In the genomic region with DNA sequence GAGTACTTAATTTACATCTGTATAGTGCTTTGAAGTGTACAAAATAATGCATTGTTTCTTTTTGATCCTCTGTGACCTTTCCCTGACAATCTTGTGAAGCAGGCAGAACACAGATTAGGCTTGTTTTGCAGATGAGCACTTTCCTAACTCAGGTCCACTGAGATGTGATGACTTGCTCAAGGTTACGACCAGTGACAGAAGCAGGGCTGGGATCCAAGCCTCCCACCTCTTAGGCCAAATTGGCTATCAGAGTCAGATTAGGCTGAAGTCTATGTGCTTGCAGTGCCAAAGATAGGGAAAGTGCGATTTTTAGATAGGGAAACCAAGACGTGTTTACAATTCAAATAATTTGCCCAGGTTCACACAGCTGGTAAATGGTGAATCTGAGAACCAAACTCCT, we compare ENCODE assay signal across 32 cellular contexts.
"Had no signal": no experiment of that assay in that cellular context is flagged by ENCODE, and none has a peak within 500 bp of the region (broad histone marks: within the 10 kb centered on the region; RNA-seq: fewer than 3 reads in every experiment).

No MANE protein-coding gene starts in this region.

- H3K4me3 Mint-ChIP-seq: activated CD4-positive, alpha-beta memory T cell treated with anti-CD3 and anti-CD28 coated beads for 36 hours; activated CD4-positive, alpha-beta T cell treated with anti-CD3 and anti-CD28 coated beads for 36 hours; activated CD4-positive, alpha-beta T cell treated with anti-CD3 and anti-CD28 coated beads, Interleukin-2, amount 10 ng/mL, durations not matched to agents 24 days and 14 days; activated CD8-positive, alpha-beta memory T cell treated with anti-CD3 and anti-CD28 coated beads, Interleukin-2, amount 10 ng/mL, durations not matched to agents 7 days and 5 days; activated CD8-positive, alpha-beta T cell treated with anti-CD3 and anti-CD28 coated beads, Interleukin-2, amount 10 ng/mL, durations not matched to agents 7 days and 5 days; activated naive CD4-positive, alpha-beta T cell treated with anti-CD3 and anti-CD28 coated beads for 36 hours; activated naive CD4-positive, alpha-beta T cell treated with anti-CD3 and anti-CD28 coated beads, Interleukin-2, amount 50 U/mL, for 24 hours; activated naive CD8-positive, alpha-beta T cell treated with anti-CD3 and anti-CD28 coated beads for 36 hours; activated naive CD8-positive, alpha-beta T cell treated with anti-CD3 and anti-CD28 coated beads, Interleukin-2, amount 50 U/mL, for 24 hours; activated T-helper 1 cell treated with anti-CD3 and anti-CD28 coated beads, Interleukin-12 subunit alpha, Interleukin-12 subunit beta, Interleukin-2, Interleukin-4 antibody, amounts not matched to agents 30 ng/mL and 10 ng/mL and 1 ng/mL, durations not matched to agents 14 hours and 24 hours and 36 hours; central memory CD8-positive, alpha-beta T cell; dendritic cell treated with granulocyte-macrophage colony-stimulating factor and Interleukin-4, amounts not matched to agents 40 ng/mL and 50 ng/mL, for 4 days; endodermal cell had no signal

- H3K27me3 ChIP-seq: adrenal gland, body of pancreas had no signal

- H3K27me3 Mint-ChIP-seq: activated CD4-positive, alpha-beta memory T cell treated with anti-CD3 and anti-CD28 coated beads for 36 hours; activated CD4-positive, alpha-beta T cell treated with anti-CD3 and anti-CD28 coated beads for 36 hours; activated CD4-positive, alpha-beta T cell treated with anti-CD3 and anti-CD28 coated beads, Interleukin-2, amount 10 ng/mL, durations not matched to agents 24 days and 14 days; activated CD8-positive, alpha-beta memory T cell treated with anti-CD3 and anti-CD28 coated beads, Interleukin-2, amount 10 ng/mL, durations not matched to agents 7 days and 5 days; activated naive CD4-positive, alpha-beta T cell treated with anti-CD3 and anti-CD28 coated beads, Interleukin-2, amount 50 U/mL, for 24 hours; activated naive CD8-positive, alpha-beta T cell treated with anti-CD3 and anti-CD28 coated beads for 36 hours; central memory CD8-positive, alpha-beta T cell; dendritic cell treated with granulocyte-macrophage colony-stimulating factor and Interleukin-4, amounts not matched to agents 40 ng/mL and 50 ng/mL, for 4 days had no signal

- DNase-seq: activated CD4-positive, alpha-beta memory T cell treated with anti-CD3 and anti-CD28 coated beads for 36 hours; activated CD4-positive, alpha-beta T cell treated with anti-CD3 and anti-CD28 coated beads for 36 hours; activated CD4-positive, alpha-beta T cell treated with anti-CD3 and anti-CD28 coated beads, Interleukin-2, amount 10 ng/mL, durations not matched to agents 24 days and 14 days; activated CD4-positive, CD25-positive, alpha-beta regulatory T cell; activated CD4-positive, CD25-positive, alpha-beta regulatory T cell treated with anti-CD3 and anti-CD28 coated beads, Interleukin-2, amount 50 U/mL, for 72 hours; activated CD8-positive, alpha-beta memory T cell treated with anti-CD3 and anti-CD28 coated beads, Interleukin-2, amount 10 ng/mL, durations not matched to agents 7 days and 5 days; activated CD8-positive, alpha-beta memory T cell treated with anti-CD3 and anti-CD28 coated beads, Interleukin-2, amount 50 U/mL, for 4 hours; activated CD8-positive, alpha-beta T cell treated with anti-CD3 and anti-CD28 coated beads, Interleukin-2, amount 10 ng/mL, durations not matched to agents 7 days and 5 days; activated effector memory CD4-positive, alpha-beta T cell treated with anti-CD3 and anti-CD28 coated beads, Interleukin-2, amount 50 U/mL, for 16 hours; activated naive CD4-positive, alpha-beta T cell treated with anti-CD3 and anti-CD28 coated beads for 36 hours; activated naive CD8-positive, alpha-beta T cell treated with anti-CD3 and anti-CD28 coated beads for 36 hours; activated naive CD8-positive, alpha-beta T cell treated with anti-CD3 and anti-CD28 coated beads, Interleukin-2, amount 50 U/mL, for 24 hours; activated T-cell treated with anti-CD3 and anti-CD28 coated beads, Interleukin-2, amount 50 U/mL, for 1 hour; activated T-cell treated with anti-CD3 and anti-CD28 coated beads, Interleukin-2, amount 50 U/mL, for 48 hours; amygdala; aorta; body of pancreas; dorsolateral prefrontal cortex; effector memory CD4-positive, alpha-beta T cell; endodermal cell; head of caudate nucleus; T-helper 2 cell had no signal

- H3K36me3 ChIP-seq: adrenal gland, cardiac muscle cell had no signal

- H3K4me1 Mint-ChIP-seq: activated CD4-positive, alpha-beta T cell treated with anti-CD3 and anti-CD28 coated beads for 36 hours; activated CD4-positive, alpha-beta T cell treated with anti-CD3 and anti-CD28 coated beads, Interleukin-2, amount 10 ng/mL, durations not matched to agents 24 days and 14 days; activated CD8-positive, alpha-beta memory T cell treated with anti-CD3 and anti-CD28 coated beads, Interleukin-2, amount 10 ng/mL, durations not matched to agents 7 days and 5 days; activated naive CD4-positive, alpha-beta T cell treated with anti-CD3 and anti-CD28 coated beads, Interleukin-2, amount 50 U/mL, for 24 hours; activated naive CD8-positive, alpha-beta T cell treated with anti-CD3 and anti-CD28 coated beads for 36 hours; activated naive CD8-positive, alpha-beta T cell treated with anti-CD3 and anti-CD28 coated beads, Interleukin-2, amount 50 U/mL, for 24 hours had no signal

- ATAC-seq: activated CD4-positive, alpha-beta T cell treated with anti-CD3 and anti-CD28 coated beads for 36 hours; activated CD8-positive, alpha-beta memory T cell treated with anti-CD3 and anti-CD28 coated beads, Interleukin-2, amount 10 ng/mL, durations not matched to agents 7 days and 5 days; activated CD8-positive, alpha-beta T cell treated with anti-CD3 and anti-CD28 coated beads, Interleukin-2, amount 10 ng/mL, durations not matched to agents 7 days and 5 days; activated naive CD8-positive, alpha-beta T cell treated with anti-CD3 and anti-CD28 coated beads, Interleukin-2, amount 50 U/mL, for 24 hours; body of pancreas; esophagus mucosa had no signal

- H3K36me3 Mint-ChIP-seq: activated CD4-positive, alpha-beta memory T cell treated with anti-CD3 and anti-CD28 coated beads for 36 hours; activated CD8-positive, alpha-beta memory T cell treated with anti-CD3 and anti-CD28 coated beads, Interleukin-2, amount 10 ng/mL, durations not matched to agents 7 days and 5 days; activated naive CD4-positive, alpha-beta T cell treated with anti-CD3 and anti-CD28 coated beads, Interleukin-2, amount 50 U/mL, for 24 hours; activated naive CD8-positive, alpha-beta T cell treated with anti-CD3 and anti-CD28 coated beads for 36 hours had no signal

- H3K4me1 ChIP-seq: adrenal gland, body of pancreas had no signal

- FAIRE-seq: frontal cortex had no signal

- H3K27ac ChIP-seq: adrenal gland, body of pancreas, cardiac muscle cell, coronary artery, dorsolateral prefrontal cortex had no signal

- H3K27ac Mint-ChIP-seq: activated CD4-positive, alpha-beta memory T cell treated with anti-CD3 and anti-CD28 coated beads for 36 hours; activated CD4-positive, alpha-beta T cell treated with anti-CD3 and anti-CD28 coated beads for 36 hours; activated CD4-positive, alpha-beta T cell treated with anti-CD3 and anti-CD28 coated beads, Interleukin-2, amount 10 ng/mL, durations not matched to agents 24 days and 14 days; activated CD8-positive, alpha-beta memory T cell treated with anti-CD3 and anti-CD28 coated beads, Interleukin-2, amount 10 ng/mL, durations not matched to agents 7 days and 5 days; activated CD8-positive, alpha-beta T cell treated with anti-CD3 and anti-CD28 coated beads, Interleukin-2, amount 10 ng/mL, durations not matched to agents 7 days and 5 days; activated naive CD4-positive, alpha-beta T cell treated with anti-CD3 and anti-CD28 coated beads for 36 hours; activated naive CD4-positive, alpha-beta T cell treated with anti-CD3 and anti-CD28 coated beads, Interleukin-2, amount 50 U/mL, for 24 hours; activated naive CD8-positive, alpha-beta T cell treated with anti-CD3 and anti-CD28 coated beads for 36 hours; activated naive CD8-positive, alpha-beta T cell treated with anti-CD3 and anti-CD28 coated beads, Interleukin-2, amount 50 U/mL, for 24 hours; activated T-helper 1 cell treated with anti-CD3 and anti-CD28 coated beads, Interleukin-12 subunit alpha, Interleukin-12 subunit beta, Interleukin-2, Interleukin-4 antibody, amounts not matched to agents 30 ng/mL and 10 ng/mL and 1 ng/mL, durations not matched to agents 14 hours and 24 hours and 36 hours; activated T-helper 2 cell treated with anti-CD3 and anti-CD28 coated beads, Interferon-gamma antibody, Interleukin-2, Interleukin-4, amounts not matched to agents 10 μg/mL and 5 μg/mL and 100 μg/mL, durations not matched to agents 14 hours and 24 hours and 36 hours; dendritic cell treated with granulocyte-macrophage colony-stimulating factor and Interleukin-4, amounts not matched to agents 40 ng/mL and 50 ng/mL, for 4 days; endodermal cell had no signal

- H3K9me3 ChIP-seq: adrenal gland, body of pancreas had no signal

- H3K4me3 ChIP-seq: adrenal gland, body of pancreas, cardiac muscle cell, coronary artery, dorsolateral prefrontal cortex had no signal

- H3K9me3 Mint-ChIP-seq: activated CD4-positive, alpha-beta memory T cell treated with anti-CD3 and anti-CD28 coated beads for 36 hours; activated CD4-positive, alpha-beta T cell treated with anti-CD3 and anti-CD28 coated beads, Interleukin-2, amount 10 ng/mL, durations not matched to agents 24 days and 14 days; activated naive CD4-positive, alpha-beta T cell treated with anti-CD3 and anti-CD28 coated beads for 36 hours; activated naive CD4-positive, alpha-beta T cell treated with anti-CD3 and anti-CD28 coated beads, Interleukin-2, amount 50 U/mL, for 24 hours; activated naive CD8-positive, alpha-beta T cell treated with anti-CD3 and anti-CD28 coated beads for 36 hours; activated naive CD8-positive, alpha-beta T cell treated with anti-CD3 and anti-CD28 coated beads, Interleukin-2, amount 50 U/mL, for 24 hours; activated T-helper 1 cell treated with anti-CD3 and anti-CD28 coated beads, Interleukin-12 subunit alpha, Interleukin-12 subunit beta, Interleukin-2, Interleukin-4 antibody, amounts not matched to agents 30 ng/mL and 10 ng/mL and 1 ng/mL, durations not matched to agents 14 hours and 24 hours and 36 hours; activated T-helper 2 cell treated with anti-CD3 and anti-CD28 coated beads, Interferon-gamma antibody, Interleukin-2, Interleukin-4, amounts not matched to agents 10 μg/mL and 5 μg/mL and 100 μg/mL, durations not matched to agents 14 hours and 24 hours and 36 hours; central memory CD8-positive, alpha-beta T cell; dendritic cell treated with granulocyte-macrophage colony-stimulating factor and Interleukin-4, amounts not matched to agents 40 ng/mL and 50 ng/mL, for 4 days; endodermal cell had no signal
